8 cellular contexts compared by ENCODE assay signal in the genomic region with DNA sequence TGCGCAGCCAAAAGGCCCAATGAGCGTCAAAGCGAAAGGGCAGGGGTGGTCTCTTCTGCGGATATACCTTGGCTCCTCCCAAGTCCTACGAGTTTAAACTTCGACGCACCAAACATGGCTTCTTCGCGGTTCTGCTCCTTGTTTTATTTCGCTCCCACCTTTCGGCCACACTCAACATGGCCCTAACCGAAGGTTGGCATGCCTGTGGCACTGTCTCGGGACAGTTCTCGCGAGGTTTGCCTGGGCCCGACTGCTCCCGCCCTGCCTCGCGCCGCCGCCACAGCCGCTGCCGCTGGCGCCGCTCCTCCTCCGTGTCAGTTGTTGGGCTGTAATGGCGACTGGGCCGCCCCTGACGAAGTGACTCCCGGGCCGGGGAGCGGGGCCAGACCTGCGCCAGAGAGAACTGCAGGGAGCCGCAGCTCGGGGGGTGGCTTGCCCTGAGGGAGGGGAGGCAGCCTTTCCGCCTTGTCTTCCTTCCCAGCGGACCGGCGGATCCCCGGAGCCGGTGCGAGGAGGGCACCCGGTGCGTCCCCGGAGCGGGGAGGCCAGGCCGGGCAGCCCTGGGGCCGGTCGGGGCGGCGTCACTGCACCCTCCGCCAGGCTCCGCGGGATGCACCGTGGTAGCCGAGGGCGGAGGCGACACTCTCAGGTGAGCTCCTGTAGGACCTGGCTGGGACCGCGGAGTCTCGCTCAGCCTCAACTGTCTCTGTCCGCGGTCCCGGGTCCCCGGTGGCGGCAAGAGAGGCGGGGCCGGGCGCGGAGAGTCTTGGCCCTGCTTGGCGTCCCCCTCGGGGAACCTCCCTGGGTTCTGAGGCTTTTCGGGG. TPM values are rescaled to one million over a fixed set of nuclear protein-coding genes. Genes with fewer than 3 reads are reported as not detected.
DNase-seq lines count a peak whose midpoint lies in the region; ATAC-seq and TF ChIP-seq lines count a peak whose summit lies in the region.

A gene with protein sequence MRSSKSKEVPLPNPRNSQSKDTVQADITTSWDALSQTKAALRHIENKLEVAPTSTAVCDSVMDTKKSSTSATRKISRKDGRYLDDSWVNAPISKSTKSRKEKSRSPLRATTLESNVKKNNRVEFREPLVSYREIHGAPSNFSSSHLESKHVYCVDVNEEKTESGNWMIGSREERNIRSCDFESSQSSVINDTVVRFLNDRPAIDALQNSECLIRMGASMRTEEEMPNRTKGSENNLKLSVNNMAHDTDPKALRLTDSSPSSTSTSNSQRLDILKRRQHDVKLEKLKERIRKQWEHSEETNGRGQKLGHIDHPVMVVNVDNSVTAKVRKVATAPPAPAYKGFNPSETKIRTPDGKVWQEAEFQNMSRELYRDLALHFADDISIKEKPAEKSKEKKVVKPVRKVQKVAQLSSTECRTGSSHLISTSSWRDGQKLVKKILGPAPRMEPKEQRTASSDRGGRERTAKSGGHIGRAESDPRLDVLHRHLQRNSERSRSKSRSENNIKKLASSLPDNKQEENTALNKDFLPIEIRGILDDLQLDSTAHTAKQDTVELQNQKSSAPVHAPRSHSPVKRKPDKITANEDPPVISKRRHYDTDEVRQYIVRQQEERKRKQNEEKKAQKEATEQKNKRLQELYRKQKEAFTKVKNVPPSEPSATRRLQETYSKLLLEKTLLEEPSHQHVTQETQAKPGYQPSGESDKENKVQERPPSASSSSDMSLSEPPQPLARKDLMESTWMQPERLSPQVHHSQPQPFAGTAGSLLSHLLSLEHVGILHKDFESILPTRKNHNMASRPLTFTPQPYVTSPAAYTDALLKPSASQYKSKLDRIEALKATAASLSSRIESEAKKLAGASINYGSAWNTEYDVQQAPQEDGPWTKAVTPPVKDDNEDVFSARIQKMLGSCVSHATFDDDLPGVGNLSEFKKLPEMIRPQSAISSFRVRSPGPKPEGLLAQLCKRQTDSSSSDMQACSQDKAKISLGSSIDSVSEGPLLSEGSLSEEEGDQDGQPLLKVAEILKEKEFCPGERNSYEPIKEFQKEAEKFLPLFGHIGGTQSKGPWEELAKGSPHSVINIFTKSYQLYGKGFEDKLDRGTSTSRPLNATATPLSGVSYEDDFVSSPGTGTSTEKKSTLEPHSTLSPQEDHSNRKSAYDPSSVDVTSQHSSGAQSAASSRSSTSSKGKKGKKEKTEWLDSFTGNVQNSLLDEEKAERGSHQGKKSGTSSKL (N-terminal part only) (plus strand): TSS at position 317 of the 824 bp plus-strand sequence. CDS start 31,372 bp downstream, outside the sequence.

- POLR2A ChIA-PET in activated B cell treated with CpG ODN at 0.5 μM for 24 hours (lab: Charles Lee), result interaction anchor here (0.7 to 5.6 kb wide), 12 partner anchors 12 to 1068 kb away, joined by 3 to 95 read pairs (median 4); a partner anchor contains a TSS

- H3F3A ChIP-seq in smooth muscle cell (ENCODE audit: low read depth), result peaks cover 8% of the 10 kb centered on the region

- H2AFZ ChIP-seq in smooth muscle cell (ENCODE audit: low read depth), result peak within 1 kb of the TSS; percentile 92

- H3K9me3 ChIP-seq in smooth muscle cell (replicated peaks; ENCODE audit: low read depth), result no peaks in the 10 kb centered on the region

- peaks cover 57% of the 10 kb centered on the region for H3K4me1 Mint-ChIP-seq in activated B cell treated with CpG ODN at 0.5 μM for 24 hours

- H3K36me3 Mint-ChIP-seq in activated B cell treated with CpG ODN at 0.5 μM for 24 hours (ENCODE audit: low read depth), result no peaks in the 10 kb centered on the region

- intact Hi-C loops in activated B cell treated with CpG ODN at 0.5 μM for 24 hours (cut with micrococcal nuclease), result loop anchor here (1.0 to 10.0 kb wide), 12 partner anchors 37 to 1180 kb away; a partner anchor contains a TSS

- CTCF ChIA-PET in activated B cell treated with CpG ODN at 0.5 μM for 24 hours (lab: Charles Lee), result interaction anchor here (1.0 to 2.5 kb wide), 3 partner anchors 72 to 87 kb away, joined by 3 to 7 read pairs (median 5); no protein-coding TSS in a partner anchor

- no peaks in the 10 kb centered on the region for H3K36me3 ChIP-seq in smooth muscle cell (ENCODE audit: low read depth)

- H3K9me3 Mint-ChIP-seq in activated B cell treated with CpG ODN at 0.5 μM for 24 hours, result no peaks in the 10 kb centered on the region

- TF ChIP-seq POLR2A in GM18951 (IDR thresholded peaks at IDR 0.05; ENCODE audit: extremely low read depth, insufficient read depth, insufficient read length), result peak; percentile 93

- H3K27me3 ChIP-seq in smooth muscle cell (ENCODE audit: low read depth), result no peaks in the 10 kb centered on the region

- DNase-seq in AG08395 (ENCODE audit: low spot score) (peak; percentile 93), NCI-H345 (lab: John Stamatoyannopoulos, UW) (peak; percentile 98), activated B cell treated with CpG ODN at 0.5 μM for 24 hours (peak; percentile 91), caudate nucleus (lab: John Stamatoyannopoulos, UW) (peak; percentile 51 to 99 (median 94)), iPS-NIHi7 (ENCODE audit: extremely low spot score) (peak; percentile 90), smooth muscle cell (lab: John Stamatoyannopoulos, UW; ENCODE audit: unreplicated experiment) (peak; percentile 88)

- 1% methylated on average over 70 of the region's 73 CpGs for WGBS in smooth muscle cell (ENCODE audit: low lambda C conversion rate)

- peak within 1 kb of the TSS; percentile 96 for H3K27ac ChIP-seq in caudate nucleus (ENCODE audit: low read depth, low read length)
- peak within 1 kb of the TSS; percentile 74 for H3K27ac ChIP-seq in smooth muscle cell (ENCODE audit: low read depth)

- peaks cover 51% of the 10 kb centered on the region for H3K79me2 ChIP-seq in smooth muscle cell (ENCODE audit: low read depth)

- H3K4me3 Mint-ChIP-seq in activated B cell treated with CpG ODN at 0.5 μM for 24 hours, result peak within 1 kb of the TSS; percentile 81

- H3K4me3 ChIP-seq in smooth muscle cell, result peak within 1 kb of the TSS; percentile 82

- TF ChIP-seq CTCF in activated B cell treated with CpG ODN at 0.5 μM for 24 hours (IDR thresholded peaks at IDR 0.05) (no peak), smooth muscle cell (IDR thresholded peaks at IDR 0.05; ENCODE audit: borderline replicate concordance, insufficient read depth, poor library complexity, severe bottlenecking) (no peak)

- H3K4me2 ChIP-seq in smooth muscle cell, result peak within 1 kb of the TSS; percentile 94

- in situ Hi-C loops in GM18951 (cut with MboI; ENCODE audit: low sequenced_read_pairs, unreplicated experiment), result no loop called here

- no peaks in the 10 kb centered on the region for H3K27me3 Mint-ChIP-seq in activated B cell treated with CpG ODN at 0.5 μM for 24 hours

- peak within 1 kb of the TSS; percentile 93 for H3K9ac ChIP-seq in smooth muscle cell (ENCODE audit: low read depth)

- H3K4me1 ChIP-seq in smooth muscle cell (ENCODE audit: low read depth), result peaks cover 22% of the 10 kb centered on the region

- ATAC-seq in HG03196 (IDR thresholded peaks at IDR 0.05; ENCODE audit: unreplicated experiment), result peak; percentile 93
- ATAC-seq in activated B cell treated with CpG ODN at 0.5 μM for 24 hours (ENCODE audit: low read depth), result peak; percentile 90

- H3K27ac Mint-ChIP-seq in activated B cell treated with CpG ODN at 0.5 μM for 24 hours, result peak within 1 kb of the TSS; percentile 90

- H4K20me1 ChIP-seq in smooth muscle cell (ENCODE audit: low read depth), result peaks cover 43% of the 10 kb centered on the region

RNA-seq across cellular contexts. Expression of the gene that starts here (rescaled TPM):
- total RNA-seq in activated B cell treated with CpG ODN at 0.5 μM for 24 hours (60.8 and 63.9 TPM in 2 replicates), smooth muscle cell (35.9 and 71.8 TPM in 2 replicates)
- 17.0 and 18.3 TPM in 2 replicates for polyA plus RNA-seq in smooth muscle cell

Comparison
In these comparisons a context has a peak if more than half of its experiments do, and no peak if none do; other contexts are left out.
1. Peak in every context shown above with its lines: DNase-seq, ATAC-seq, H3K4me3 ChIP-seq and H3K27ac ChIP-seq.